1 cellular context compared by ENCODE assay signal in the genomic region with DNA sequence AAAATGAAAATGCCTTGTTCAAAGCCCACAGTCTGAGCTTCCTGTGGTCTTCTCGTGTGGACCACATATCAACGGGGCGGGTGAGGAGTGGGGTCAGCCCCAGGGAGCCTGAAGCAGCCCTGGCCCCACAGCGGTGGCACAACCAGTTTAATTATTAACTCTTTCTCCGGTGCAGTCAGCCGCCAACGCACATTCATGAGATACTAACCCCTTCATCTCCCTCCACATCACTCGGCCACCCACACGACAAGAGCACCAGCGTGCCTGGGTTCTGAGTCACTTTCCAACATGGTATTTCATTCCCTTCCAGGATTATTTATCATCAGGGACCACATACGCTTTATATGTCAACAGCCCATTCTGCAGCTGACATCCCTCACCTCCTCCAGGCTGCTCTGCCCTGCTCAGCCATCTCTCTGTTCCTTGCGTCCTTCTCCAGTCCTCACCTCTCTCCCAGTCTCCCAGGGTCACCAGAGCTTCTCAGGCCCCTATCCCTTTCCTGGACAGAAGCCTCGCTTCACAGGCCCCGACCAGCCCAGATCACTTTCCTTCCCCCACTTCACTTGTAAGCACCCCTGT.
TF ChIP-seq lines count a peak whose summit lies in the region.

No MANE protein-coding gene starts in this region.

TF ChIP-seq in HepG2, 621 proteins besides CTCF, POLR2A, EP300 and RAD21 (continued from another document):
- TF ChIP-seq, protein P1, sequence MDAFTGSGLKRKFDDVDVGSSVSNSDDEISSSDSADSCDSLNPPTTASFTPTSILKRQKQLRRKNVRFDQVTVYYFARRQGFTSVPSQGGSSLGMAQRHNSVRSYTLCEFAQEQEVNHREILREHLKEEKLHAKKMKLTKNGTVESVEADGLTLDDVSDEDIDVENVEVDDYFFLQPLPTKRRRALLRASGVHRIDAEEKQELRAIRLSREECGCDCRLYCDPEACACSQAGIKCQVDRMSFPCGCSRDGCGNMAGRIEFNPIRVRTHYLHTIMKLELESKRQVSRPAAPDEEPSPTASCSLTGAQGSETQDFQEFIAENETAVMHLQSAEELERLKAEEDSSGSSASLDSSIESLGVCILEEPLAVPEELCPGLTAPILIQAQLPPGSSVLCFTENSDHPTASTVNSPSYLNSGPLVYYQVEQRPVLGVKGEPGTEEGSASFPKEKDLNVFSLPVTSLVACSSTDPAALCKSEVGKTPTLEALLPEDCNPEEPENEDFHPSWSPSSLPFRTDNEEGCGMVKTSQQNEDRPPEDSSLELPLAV (CRISPR knock-in tag; conservative IDR thresholded peaks at IDR 0.05; ENCODE audit: low read depth), result no peak
- no peak for TF ChIP-seq HNRNPK (IDR thresholded peaks at IDR 0.05; ENCODE audit: low read depth, low read length, poor library complexity, severe bottlenecking)
- TF ChIP-seq MIER3 (CRISPR knock-in tag; IDR thresholded peaks at IDR 0.05; ENCODE audit: borderline replicate concordance), result peak; percentile 81; the same call in 1 of the 2 replicates
- TF ChIP-seq, protein P2, sequence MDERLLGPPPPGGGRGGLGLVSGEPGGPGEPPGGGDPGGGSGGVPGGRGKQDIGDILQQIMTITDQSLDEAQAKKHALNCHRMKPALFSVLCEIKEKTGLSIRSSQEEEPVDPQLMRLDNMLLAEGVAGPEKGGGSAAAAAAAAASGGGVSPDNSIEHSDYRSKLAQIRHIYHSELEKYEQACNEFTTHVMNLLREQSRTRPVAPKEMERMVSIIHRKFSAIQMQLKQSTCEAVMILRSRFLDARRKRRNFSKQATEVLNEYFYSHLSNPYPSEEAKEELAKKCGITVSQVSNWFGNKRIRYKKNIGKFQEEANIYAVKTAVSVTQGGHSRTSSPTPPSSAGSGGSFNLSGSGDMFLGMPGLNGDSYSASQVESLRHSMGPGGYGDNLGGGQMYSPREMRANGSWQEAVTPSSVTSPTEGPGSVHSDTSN (CRISPR knock-in tag; IDR thresholded peaks at IDR 0.05), result 0 out of 2 replicates have a peak, but pooled peaks have one; percentile 29
- TF ChIP-seq ZNF83 (CRISPR knock-in tag; IDR thresholded peaks at IDR 0.05; ENCODE audit: borderline replicate concordance), result no peak
- peak; percentile 45; the same call in 1 of the 2 replicates for TF ChIP-seq ZSCAN31 (CRISPR knock-in tag; IDR thresholded peaks at IDR 0.05; ENCODE audit: low read depth)
- no peak for TF ChIP-seq SOX13 (IDR thresholded peaks at IDR 0.05)
- peak in 1 of 2 experiments; percentile 73; a peak in 1 of 4 replicates for TF ChIP-seq SOX13 (CRISPR knock-in tag; conservative IDR thresholded peaks at IDR 0.05 in 1 of 2, IDR thresholded peaks at IDR 0.05 in 1 of 2)
- TF ChIP-seq ZBED4 (CRISPR knock-in tag; IDR thresholded peaks at IDR 0.05; ENCODE audit: borderline replicate concordance), result no peak
- TF ChIP-seq ZNF563 (CRISPR knock-in tag; IDR thresholded peaks at IDR 0.05), result no peak
- TF ChIP-seq ZNF264 (CRISPR knock-in tag; IDR thresholded peaks at IDR 0.05), result 0 out of 2 replicates have a peak, but pooled peaks have one; percentile 13
- peak; percentile 51; the same call in 1 of the 2 replicates for TF ChIP-seq TFDP1 (CRISPR knock-in tag; IDR thresholded peaks at IDR 0.05; ENCODE audit: borderline replicate concordance)
- no peak for TF ChIP-seq GZF1 (CRISPR knock-in tag; IDR thresholded peaks at IDR 0.05)
- peak; percentile 72 for TF ChIP-seq NR2C2 (CRISPR knock-in tag; IDR thresholded peaks at IDR 0.05; ENCODE audit: borderline replicate concordance)
- peak; percentile 70 for TF ChIP-seq POLR2AphosphoS5 (IDR thresholded peaks at IDR 0.05; ENCODE audit: low read depth, low read length)
- peak; percentile 77 for TF ChIP-seq ZMYM4 (CRISPR knock-in tag; IDR thresholded peaks at IDR 0.05)
- TF ChIP-seq NKX3-1 (CRISPR knock-in tag; IDR thresholded peaks at IDR 0.05), result no peak
- TF ChIP-seq ZNF777 (CRISPR knock-in tag; IDR thresholded peaks at IDR 0.05), result no peak
- peak; percentile 96; the same call in 1 of the 2 replicates for TF ChIP-seq MEIS1 (CRISPR knock-in tag; IDR thresholded peaks at IDR 0.05; ENCODE audit: borderline replicate concordance)
- TF ChIP-seq MBD4 (IDR thresholded peaks at IDR 0.05; ENCODE audit: borderline replicate concordance, low read length), result no peak
- TF ChIP-seq, protein P3, sequence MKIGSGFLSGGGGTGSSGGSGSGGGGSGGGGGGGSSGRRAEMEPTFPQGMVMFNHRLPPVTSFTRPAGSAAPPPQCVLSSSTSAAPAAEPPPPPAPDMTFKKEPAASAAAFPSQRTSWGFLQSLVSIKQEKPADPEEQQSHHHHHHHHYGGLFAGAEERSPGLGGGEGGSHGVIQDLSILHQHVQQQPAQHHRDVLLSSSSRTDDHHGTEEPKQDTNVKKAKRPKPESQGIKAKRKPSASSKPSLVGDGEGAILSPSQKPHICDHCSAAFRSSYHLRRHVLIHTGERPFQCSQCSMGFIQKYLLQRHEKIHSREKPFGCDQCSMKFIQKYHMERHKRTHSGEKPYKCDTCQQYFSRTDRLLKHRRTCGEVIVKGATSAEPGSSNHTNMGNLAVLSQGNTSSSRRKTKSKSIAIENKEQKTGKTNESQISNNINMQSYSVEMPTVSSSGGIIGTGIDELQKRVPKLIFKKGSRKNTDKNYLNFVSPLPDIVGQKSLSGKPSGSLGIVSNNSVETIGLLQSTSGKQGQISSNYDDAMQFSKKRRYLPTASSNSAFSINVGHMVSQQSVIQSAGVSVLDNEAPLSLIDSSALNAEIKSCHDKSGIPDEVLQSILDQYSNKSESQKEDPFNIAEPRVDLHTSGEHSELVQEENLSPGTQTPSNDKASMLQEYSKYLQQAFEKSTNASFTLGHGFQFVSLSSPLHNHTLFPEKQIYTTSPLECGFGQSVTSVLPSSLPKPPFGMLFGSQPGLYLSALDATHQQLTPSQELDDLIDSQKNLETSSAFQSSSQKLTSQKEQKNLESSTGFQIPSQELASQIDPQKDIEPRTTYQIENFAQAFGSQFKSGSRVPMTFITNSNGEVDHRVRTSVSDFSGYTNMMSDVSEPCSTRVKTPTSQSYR (CRISPR knock-in tag; IDR thresholded peaks at IDR 0.05; ENCODE audit: borderline replicate concordance), result no peak
- TF ChIP-seq KDM4B (CRISPR knock-in tag; IDR thresholded peaks at IDR 0.05), result no peak
- TF ChIP-seq ELF1 (CRISPR knock-in tag; IDR thresholded peaks at IDR 0.05), result 0 out of 2 replicates have a peak, but pooled peaks have one; percentile 10
- peak; percentile 69; the same call in 1 of the 2 replicates for TF ChIP-seq SALL2 (CRISPR knock-in tag; IDR thresholded peaks at IDR 0.05)
- no peak; the same call in 1 of the 2 replicates for TF ChIP-seq TRAFD1 (CRISPR knock-in tag; IDR thresholded peaks at IDR 0.05; ENCODE audit: borderline replicate concordance)
- TF ChIP-seq ZNF678 (CRISPR knock-in tag; IDR thresholded peaks at IDR 0.05), result no peak
- no peak for TF ChIP-seq ZIK1 (CRISPR knock-in tag; IDR thresholded peaks at IDR 0.05; ENCODE audit: borderline replicate concordance, low read depth)
- TF ChIP-seq SMAD1 (CRISPR knock-in tag; IDR thresholded peaks at IDR 0.05; ENCODE audit: borderline replicate concordance, low read depth), result no peak
- TF ChIP-seq RARG (CRISPR knock-in tag; IDR thresholded peaks at IDR 0.05; ENCODE audit: low read depth), result no peak
